In the genomic region with DNA sequence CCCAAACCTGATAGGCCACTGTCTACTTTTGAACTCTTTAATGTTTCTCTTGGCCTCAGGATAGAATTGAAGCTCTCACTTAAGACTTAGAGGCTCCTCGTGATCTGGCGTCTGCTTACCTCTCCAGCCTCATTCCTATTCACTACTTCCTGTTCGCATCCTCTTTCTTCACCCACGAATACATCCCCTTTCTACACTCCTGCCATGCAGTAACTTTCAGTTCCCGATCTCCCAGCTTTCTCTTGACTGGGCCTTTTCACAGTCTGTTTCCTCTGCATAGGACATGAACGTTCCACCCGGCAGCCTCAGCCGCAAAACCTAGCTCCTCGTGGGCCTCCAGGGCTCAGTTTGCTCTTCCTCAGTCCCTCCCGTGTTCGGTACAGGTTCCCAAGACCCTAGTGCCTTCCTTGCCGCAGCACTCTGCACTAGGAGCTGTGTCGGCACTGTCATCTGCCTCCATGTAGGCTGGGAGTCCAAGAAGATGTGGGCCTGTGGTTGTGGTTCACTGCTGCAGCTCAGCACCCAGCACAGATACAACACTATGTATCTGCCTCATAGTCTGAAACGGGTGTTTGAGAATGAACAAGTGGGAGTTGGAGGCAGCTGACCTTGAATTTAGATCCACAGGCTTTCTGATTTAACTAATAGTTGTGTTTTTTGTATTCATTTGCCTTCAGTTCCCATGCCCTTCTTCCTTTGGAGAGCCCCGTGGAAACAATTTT, we compare ENCODE assay signal across 1 cellular context.
TF ChIP-seq lines count a peak whose summit lies in the region.

No MANE protein-coding gene starts in this region.

TF ChIP-seq in GM12878, 131 proteins besides CTCF, POLR2A, EP300 and RAD21:
- TF ChIP-seq, protein P1, sequence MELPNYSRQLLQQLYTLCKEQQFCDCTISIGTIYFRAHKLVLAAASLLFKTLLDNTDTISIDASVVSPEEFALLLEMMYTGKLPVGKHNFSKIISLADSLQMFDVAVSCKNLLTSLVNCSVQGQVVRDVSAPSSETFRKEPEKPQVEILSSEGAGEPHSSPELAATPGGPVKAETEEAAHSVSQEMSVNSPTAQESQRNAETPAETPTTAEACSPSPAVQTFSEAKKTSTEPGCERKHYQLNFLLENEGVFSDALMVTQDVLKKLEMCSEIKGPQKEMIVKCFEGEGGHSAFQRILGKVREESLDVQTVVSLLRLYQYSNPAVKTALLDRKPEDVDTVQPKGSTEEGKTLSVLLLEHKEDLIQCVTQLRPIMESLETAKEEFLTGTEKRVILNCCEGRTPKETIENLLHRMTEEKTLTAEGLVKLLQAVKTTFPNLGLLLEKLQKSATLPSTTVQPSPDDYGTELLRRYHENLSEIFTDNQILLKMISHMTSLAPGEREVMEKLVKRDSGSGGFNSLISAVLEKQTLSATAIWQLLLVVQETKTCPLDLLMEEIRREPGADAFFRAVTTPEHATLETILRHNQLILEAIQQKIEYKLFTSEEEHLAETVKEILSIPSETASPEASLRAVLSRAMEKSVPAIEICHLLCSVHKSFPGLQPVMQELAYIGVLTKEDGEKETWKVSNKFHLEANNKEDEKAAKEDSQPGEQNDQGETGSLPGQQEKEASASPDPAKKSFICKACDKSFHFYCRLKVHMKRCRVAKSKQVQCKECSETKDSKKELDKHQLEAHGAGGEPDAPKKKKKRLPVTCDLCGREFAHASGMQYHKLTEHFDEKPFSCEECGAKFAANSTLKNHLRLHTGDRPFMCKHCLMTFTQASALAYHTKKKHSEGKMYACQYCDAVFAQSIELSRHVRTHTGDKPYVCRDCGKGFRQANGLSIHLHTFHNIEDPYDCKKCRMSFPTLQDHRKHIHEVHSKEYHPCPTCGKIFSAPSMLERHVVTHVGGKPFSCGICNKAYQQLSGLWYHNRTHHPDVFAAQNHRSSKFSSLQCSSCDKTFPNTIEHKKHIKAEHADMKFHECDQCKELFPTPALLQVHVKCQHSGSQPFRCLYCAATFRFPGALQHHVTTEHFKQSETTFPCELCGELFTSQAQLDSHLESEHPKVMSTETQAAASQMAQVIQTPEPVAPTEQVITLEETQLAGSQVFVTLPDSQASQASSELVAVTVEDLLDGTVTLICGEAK (IDR thresholded peaks at IDR 0.05; ENCODE audit: borderline replicate concordance), result no peak
- TF ChIP-seq PAX5 (IDR thresholded peaks at IDR 0.05; ENCODE audit: borderline replicate concordance, low read depth, low read length), result peak; percentile 20; the same call in 1 of the 2 replicates
- TF ChIP-seq CBX5 (IDR thresholded peaks at IDR 0.05; ENCODE audit: low read depth), result no peak
- peak; percentile 44; the same call in 1 of the 2 replicates for TF ChIP-seq SPI1 (IDR thresholded peaks at IDR 0.05; ENCODE audit: borderline replicate concordance, insufficient read depth, low read depth, low read length)
- 0 out of 2 replicates have a peak, but pooled peaks have one; percentile 31 for TF ChIP-seq CBFB (IDR thresholded peaks at IDR 0.05; ENCODE audit: low read depth)
- TF ChIP-seq EED (IDR thresholded peaks at IDR 0.05; ENCODE audit: low read depth), result peak; percentile 60
- TF ChIP-seq IKZF2 (IDR thresholded peaks at IDR 0.05), result peak; percentile 69 to 71; a peak in 3 of 4 replicates
- TF ChIP-seq RUNX3 (IDR thresholded peaks at IDR 0.05; ENCODE audit: low read length), result peak; percentile 60; the same call in 1 of the 2 replicates
- no peak for TF ChIP-seq TCF3 (IDR thresholded peaks at IDR 0.05; ENCODE audit: borderline replicate concordance, insufficient read depth, low read depth, low read length)
- TF ChIP-seq, protein P2, sequence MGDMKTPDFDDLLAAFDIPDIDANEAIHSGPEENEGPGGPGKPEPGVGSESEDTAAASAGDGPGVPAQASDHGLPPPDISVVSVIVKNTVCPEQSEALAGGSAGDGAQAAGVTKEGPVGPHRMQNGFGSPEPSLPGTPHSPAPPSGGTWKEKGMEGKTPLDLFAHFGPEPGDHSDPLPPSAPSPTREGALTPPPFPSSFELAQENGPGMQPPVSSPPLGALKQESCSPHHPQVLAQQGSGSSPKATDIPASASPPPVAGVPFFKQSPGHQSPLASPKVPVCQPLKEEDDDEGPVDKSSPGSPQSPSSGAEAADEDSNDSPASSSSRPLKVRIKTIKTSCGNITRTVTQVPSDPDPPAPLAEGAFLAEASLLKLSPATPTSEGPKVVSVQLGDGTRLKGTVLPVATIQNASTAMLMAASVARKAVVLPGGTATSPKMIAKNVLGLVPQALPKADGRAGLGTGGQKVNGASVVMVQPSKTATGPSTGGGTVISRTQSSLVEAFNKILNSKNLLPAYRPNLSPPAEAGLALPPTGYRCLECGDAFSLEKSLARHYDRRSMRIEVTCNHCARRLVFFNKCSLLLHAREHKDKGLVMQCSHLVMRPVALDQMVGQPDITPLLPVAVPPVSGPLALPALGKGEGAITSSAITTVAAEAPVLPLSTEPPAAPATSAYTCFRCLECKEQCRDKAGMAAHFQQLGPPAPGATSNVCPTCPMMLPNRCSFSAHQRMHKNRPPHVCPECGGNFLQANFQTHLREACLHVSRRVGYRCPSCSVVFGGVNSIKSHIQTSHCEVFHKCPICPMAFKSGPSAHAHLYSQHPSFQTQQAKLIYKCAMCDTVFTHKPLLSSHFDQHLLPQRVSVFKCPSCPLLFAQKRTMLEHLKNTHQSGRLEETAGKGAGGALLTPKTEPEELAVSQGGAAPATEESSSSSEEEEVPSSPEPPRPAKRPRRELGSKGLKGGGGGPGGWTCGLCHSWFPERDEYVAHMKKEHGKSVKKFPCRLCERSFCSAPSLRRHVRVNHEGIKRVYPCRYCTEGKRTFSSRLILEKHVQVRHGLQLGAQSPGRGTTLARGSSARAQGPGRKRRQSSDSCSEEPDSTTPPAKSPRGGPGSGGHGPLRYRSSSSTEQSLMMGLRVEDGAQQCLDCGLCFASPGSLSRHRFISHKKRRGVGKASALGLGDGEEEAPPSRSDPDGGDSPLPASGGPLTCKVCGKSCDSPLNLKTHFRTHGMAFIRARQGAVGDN (IDR thresholded peaks at IDR 0.05), result peak; percentile 35; the same call in 1 of the 2 replicates
- no peak for TF ChIP-seq WRNIP1 (IDR thresholded peaks at IDR 0.05; ENCODE audit: borderline replicate concordance, low read depth, low read length)
